ENCODE assay signal across 4 cellular contexts in genomic region chr2:36936526-36936925, GRCh38.
A peak's percentile ranks its signal among the peaks of the same experiment; 100 is the strongest.
TF ChIP-seq lines count a peak whose summit lies in the region.

No MANE protein-coding gene starts in this region.

TF ChIP-seq in A549, 52 proteins besides CTCF, POLR2A, EP300 and RAD21:
- peak; percentile 65 for TF ChIP-seq MAFK (IDR thresholded peaks at IDR 0.05; ENCODE audit: partially characterized antibody)

TF ChIP-seq in IMR-90, 13 proteins besides CTCF, POLR2A, EP300 and RAD21:
- TF ChIP-seq MAFK (IDR thresholded peaks at IDR 0.05; ENCODE audit: low read depth, low read length), result peak; percentile 58
TF ChIP-seq in IMR-90: peak in this region for 1; not testable (repeated sequence) for 12.

TF ChIP-seq in K562, 482 proteins besides CTCF, POLR2A, EP300 and RAD21:
- TF ChIP-seq MAFG (tag; conservative IDR thresholded peaks at IDR 0.05) (0 out of 2 replicates have a peak, but pooled peaks have one; percentile 53), MAFF (IDR thresholded peaks at IDR 0.05; ENCODE audit: low read length) (0 out of 2 replicates have a peak, but pooled peaks have one; percentile 21), C11orf30 (IDR thresholded peaks at IDR 0.05; ENCODE audit: low read depth) (peak; percentile 66), MAFK (IDR thresholded peaks at IDR 0.05; ENCODE audit: low read length) (peak; percentile 11; the same call in 1 of the 2 replicates), ZNF316 (IDR thresholded peaks at IDR 0.05) (peak; percentile 84)

TF ChIP-seq in HepG2, 621 proteins besides CTCF, POLR2A, EP300 and RAD21:
- TF ChIP-seq MAFK (conservative IDR thresholded peaks at IDR 0.05 in 1 of 2, IDR thresholded peaks at IDR 0.05 in 1 of 2; ENCODE audit: low read length in 2 of 2) (peak; percentile 32 to 61; a peak in 3 of 4 replicates), MAFF (IDR thresholded peaks at IDR 0.05; ENCODE audit: low read depth, low read length) (0 out of 2 replicates have a peak, but pooled peaks have one; percentile 19)
